ENCODE assay signal across 8 cellular contexts in genomic region chr20:32510601-32511357, GRCh38.
DNase-seq lines count a peak whose midpoint lies in the region; ATAC-seq and TF ChIP-seq lines count a peak whose summit lies in the region.

No MANE protein-coding gene starts in this region.

- peaks cover 41% of the 10 kb centered on the region for H3K79me1 ChIP-seq in trophoblast cell (ENCODE audit: low read length)

- H2BK120ac ChIP-seq in trophoblast cell (ENCODE audit: insufficient read depth, low read length, poor library complexity): peak overlapping the region; percentile 75

- H3K27me3 Mint-ChIP-seq in effector memory CD8-positive, alpha-beta T cell: no peaks in the 10 kb centered on the region

- peak overlapping the region; percentile 71 for H3K4ac ChIP-seq in trophoblast cell (ENCODE audit: low read depth, low read length)

- H3K4me2 ChIP-seq in OCI-LY1 (ENCODE audit: low read length): peak overlapping the region; percentile 51
- H3K4me2 ChIP-seq in trophoblast cell (ENCODE audit: low read length): peak overlapping the region; percentile 28

- H4K12ac ChIP-seq in trophoblast cell (ENCODE audit: low read depth, low read length): peak overlapping the region; percentile 41

- peak; percentile 14 for ATAC-seq in effector memory CD8-positive, alpha-beta T cell (replicated peaks)

- H3K36me3 Mint-ChIP-seq in effector memory CD8-positive, alpha-beta T cell (ENCODE audit: insufficient read depth): peaks cover 20% of the 10 kb centered on the region

- H4K8ac ChIP-seq in trophoblast cell (ENCODE audit: low read depth, low read length): peak overlapping the region; percentile 63

- H3K27me3 ChIP-seq in OCI-LY1 (ENCODE audit: insufficient read depth, low read length): no peaks in the 10 kb centered on the region
- H3K27me3 ChIP-seq in trophoblast cell (ENCODE audit: insufficient read depth, low read length): no peaks in the 10 kb centered on the region

- H3K18ac ChIP-seq in trophoblast cell (ENCODE audit: low read length): peak overlapping the region; percentile 43

- H2AFZ ChIP-seq in OCI-LY1 (ENCODE audit: low read length): no peak overlapping the region
- H2AFZ ChIP-seq in trophoblast cell (ENCODE audit: insufficient read depth, low read length, poor library complexity): peak overlapping the region; percentile 25

- peak overlapping the region; percentile 81 for H3K14ac ChIP-seq in trophoblast cell (ENCODE audit: low read length)

- H3K9me2 ChIP-seq in OCI-LY1 (ENCODE audit: low read depth, low read length): no peaks in the 10 kb centered on the region

- H2AK5ac ChIP-seq in trophoblast cell (ENCODE audit: low read length): peak overlapping the region; percentile 59

- peaks cover 41 to 58% of the 10 kb centered on the region in 2 donors for H3K4me1 Mint-ChIP-seq in effector memory CD8-positive, alpha-beta T cell (ENCODE audit: low read depth in 2 of 2)

- H3F3A ChIP-seq in OCI-LY1 (ENCODE audit: insufficient read depth, low read length): no peaks in the 10 kb centered on the region

- peak overlapping the region; percentile 86 for H3K27ac ChIP-seq in OCI-LY1 (ENCODE audit: low read depth, low read length, poor library complexity, severe bottlenecking)
- H3K27ac ChIP-seq in trophoblast cell (ENCODE audit: low read depth, low read length): peak overlapping the region; percentile 92

- H3K36me3 ChIP-seq in OCI-LY1 (ENCODE audit: insufficient read depth, low read length): no peaks in the 10 kb centered on the region
- H3K36me3 ChIP-seq in trophoblast cell (ENCODE audit: control insufficient read depth in 1 of 2, insufficient read depth in 2 of 2, low read length in 2 of 2): no peaks in the 10 kb centered on the region

- peak overlapping the region; percentile 55 to 79 for H3K4me3 Mint-ChIP-seq in effector memory CD8-positive, alpha-beta T cell

- H3K4me3 ChIP-seq in OCI-LY1 (ENCODE audit: low read depth, low read length, poor library complexity, severe bottlenecking) (peak overlapping the region; percentile 24), trophoblast cell (ENCODE audit: low read depth, low read length) (no peak overlapping the region)

- DNase-seq in GM20000 (ENCODE audit: low spot score): peak; percentile 42
- DNase-seq in effector memory CD8-positive, alpha-beta T cell: no peak
- DNase-seq in trophoblast cell: no peak
- no peak for DNase-seq in activated CD4-positive, CD25-positive, alpha-beta regulatory T cell treated with anti-CD3 and anti-CD28 coated beads, Interleukin-2, amount 50 U/mL, for 72 hours
- no peak for DNase-seq in NCI-H82 (lab: John Stamatoyannopoulos, UW)
- no peak for DNase-seq in 8988T
- DNase-seq in NCI-H2029 treated with DMSO at 0.1 percent for 48 hours (lab: John Stamatoyannopoulos, UW): no peak

- H3K79me2 ChIP-seq in OCI-LY1 (ENCODE audit: insufficient read depth, low read length): no peaks in the 10 kb centered on the region
- peaks cover 7% of the 10 kb centered on the region for H3K79me2 ChIP-seq in trophoblast cell (ENCODE audit: control insufficient read depth, insufficient read depth, low read length, poor library complexity)

- no peak for TF ChIP-seq CTCF in GM20000 (IDR thresholded peaks at IDR 0.05; ENCODE audit: extremely low read depth, missing control alignments)
- no peak for TF ChIP-seq CTCF in OCI-LY1 (IDR thresholded peaks at IDR 0.05; ENCODE audit: low read length)

- H3K27ac Mint-ChIP-seq in effector memory CD8-positive, alpha-beta T cell: peak overlapping the region; percentile 84 to 96

- no peaks in the 10 kb centered on the region for H4K20me1 ChIP-seq in OCI-LY1 (ENCODE audit: insufficient read depth, low read length)

- H3K9ac ChIP-seq in OCI-LY1 (ENCODE audit: low read length): peak overlapping the region; percentile 9; the same call in 1 of the 2 replicates
- no peak overlapping the region for H3K9ac ChIP-seq in trophoblast cell (ENCODE audit: low read length)

- H3K4me1 ChIP-seq in OCI-LY1 (ENCODE audit: insufficient read depth, low read length, severe bottlenecking) (peaks cover 47% of the 10 kb centered on the region), trophoblast cell (ENCODE audit: control insufficient read depth in 1 of 2, insufficient read depth in 2 of 2, low read length in 2 of 2) (peaks cover 33 to 43% of the 10 kb centered on the region in 2 experiments)

- peak overlapping the region; percentile 88 for H2BK12ac ChIP-seq in trophoblast cell (ENCODE audit: low read length)

- WGBS in trophoblast cell (ENCODE audit: extremely low coverage, insufficient coverage, insufficient read length): no CpG with 5 or more reads among the region's 17 CpGs

- peak overlapping the region; percentile 93 for H4K91ac ChIP-seq in trophoblast cell (ENCODE audit: low read depth, low read length)

- H2BK5ac ChIP-seq in trophoblast cell (ENCODE audit: low read depth, low read length, poor library complexity): peak overlapping the region; percentile 96

- H3K9me3 Mint-ChIP-seq in effector memory CD8-positive, alpha-beta T cell: no peaks in the 10 kb centered on the region

- H3K9me3 ChIP-seq in OCI-LY1 (ENCODE audit: low read length): no peaks in the 10 kb centered on the region
- H3K9me3 ChIP-seq in trophoblast cell (ENCODE audit: insufficient read depth, low read depth, low read length): no peaks in the 10 kb centered on the region

- H3K23ac ChIP-seq in trophoblast cell (ENCODE audit: low read length): no peak overlapping the region
